Comparison of ENCODE assay signal across 14 cellular contexts in the genomic region with DNA sequence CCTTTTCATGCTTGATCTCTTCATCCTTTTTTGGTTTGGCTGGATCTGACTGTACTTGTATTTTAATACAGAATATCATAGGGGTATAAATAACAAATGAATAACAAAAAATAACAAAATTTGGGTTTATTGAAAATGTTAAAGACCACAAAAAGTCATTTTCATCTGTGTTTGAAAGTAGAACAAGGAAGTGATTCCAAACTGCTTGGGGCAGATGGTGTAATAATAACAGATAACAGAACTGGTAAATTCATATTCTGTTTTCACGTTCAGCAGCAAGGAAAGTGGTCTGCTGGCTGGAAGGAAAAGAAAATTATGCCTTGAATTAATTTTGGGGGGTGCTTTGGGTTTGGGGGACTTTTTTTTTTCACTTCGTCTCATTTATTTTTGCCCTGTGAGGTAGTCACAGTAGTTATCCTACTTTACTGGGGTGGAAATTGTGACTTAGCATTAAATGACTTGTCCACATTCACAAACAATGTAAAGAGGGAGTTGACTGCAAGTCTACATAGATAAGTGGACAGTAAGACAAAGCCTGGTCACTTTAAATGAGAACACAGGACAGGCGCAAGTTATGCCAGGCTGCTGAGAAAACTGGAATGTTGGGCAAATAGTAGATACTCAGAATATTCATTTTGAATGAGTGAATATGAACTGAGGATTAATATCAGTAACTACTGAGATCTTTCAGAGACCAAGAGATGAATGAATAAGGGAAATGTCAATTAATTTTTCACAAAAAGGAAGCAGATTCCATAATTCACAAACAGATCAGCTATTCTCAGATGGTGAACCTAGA.
DNase-seq lines count a peak whose midpoint lies in the region; ATAC-seq and TF ChIP-seq lines count a peak whose summit lies in the region.
"Had no signal": no experiment of that assay in that cellular context is flagged by ENCODE, and none has a peak within 500 bp of the region (broad histone marks: within the 10 kb centered on the region; RNA-seq: fewer than 3 reads in every experiment).

No MANE protein-coding gene starts in this region.

- H4K20me1 ChIP-seq in fibroblast of lung (ENCODE audit: control insufficient read depth, extremely low read depth, insufficient read depth, low read length), result no peaks in the 10 kb centered on the region

- H3K9me3 ChIP-seq in fibroblast of lung (ENCODE audit: control insufficient read depth, insufficient read depth, low read depth, low read length), result no peaks in the 10 kb centered on the region
- H3K9me3 ChIP-seq: thyroid gland had no signal

- in situ Hi-C loops in ACHN (cut with HindIII; ENCODE audit: low pct_ligation_motif_present, low pct_unique_long_range_greater_than_20kb, low sequenced_read_pairs), result no loop called here

- H3K27me3 ChIP-seq in ACC112 (ENCODE audit: insufficient read depth, low read length), result no peaks in the 10 kb centered on the region
- H3K27me3 ChIP-seq in fibroblast of lung (ENCODE audit: control insufficient read depth, insufficient read depth, low read length), result no peaks in the 10 kb centered on the region
- H3K27me3 ChIP-seq: thyroid gland had no signal

- peak overlapping the region; percentile 59 for H2AFZ ChIP-seq in ACC112 (ENCODE audit: low read length, unreplicated experiment)
- H2AFZ ChIP-seq in fibroblast of lung (ENCODE audit: low read length), result no peak overlapping the region

- DNase-seq in RPMI7951 (ENCODE audit: low read depth), result peak; percentile 61
- DNase-seq in fibroblast of lung (ENCODE audit: low read depth in 2 of 2), result peak in 1 of 2 donors; percentile 63
- no peak for DNase-seq in GDM1 (lab: John Stamatoyannopoulos, UW)
- no peak for DNase-seq in HUDEP-2 (lab: John Stamatoyannopoulos, UW; ENCODE audit: unreplicated experiment in 76 of 76)
- DNase-seq in ACHN, result no peak
- DNase-seq: activated CD4-positive, alpha-beta memory T cell treated with anti-CD3 and anti-CD28 coated beads for 36 hours; DMS153; NCI-H1105 treated with DMSO at 0.1 percent for 48 hours; NCI-H526 treated with DMSO at 0.1 percent for 48 hours; right cardiac atrium; thyroid gland had no signal

- peak; percentile 45 for ATAC-seq in HG02623 (IDR thresholded peaks at IDR 0.05; ENCODE audit: unreplicated experiment)
- no peak for ATAC-seq in GM19455 (IDR thresholded peaks at IDR 0.05; ENCODE audit: unreplicated experiment)
- ATAC-seq: right cardiac atrium had no signal

- H3K27ac ChIP-seq in ACC112 (ENCODE audit: low read depth, low read length) (peak overlapping the region; percentile 93), fibroblast of lung (ENCODE audit: insufficient read depth, low read length) (peak overlapping the region; percentile 76)
- H3K27ac ChIP-seq: thyroid gland had no signal

- H3K4me1 ChIP-seq in ACC112 (ENCODE audit: control insufficient read depth, insufficient read depth, low read length, unreplicated experiment) (peaks cover 24% of the 10 kb centered on the region), fibroblast of lung (ENCODE audit: control insufficient read depth, extremely low read depth, insufficient read depth, low read length) (peaks cover 12% of the 10 kb centered on the region)

- H3K36me3 ChIP-seq in ACC112 (ENCODE audit: insufficient read depth, low read length), result no peaks in the 10 kb centered on the region
- no peaks in the 10 kb centered on the region for H3K36me3 ChIP-seq in fibroblast of lung (ENCODE audit: control insufficient read depth, insufficient read depth, low read length)
- H3K36me3 ChIP-seq: thyroid gland had no signal

- H3K9ac ChIP-seq in fibroblast of lung (ENCODE audit: insufficient read depth, low read length), result no peak overlapping the region

- no peak for TF ChIP-seq CTCF in fibroblast of lung (conservative IDR thresholded peaks at IDR 0.05 in 1 of 2, IDR thresholded peaks at IDR 0.05 in 1 of 2; ENCODE audit: low read depth in 1 of 2, low read length in 2 of 2)

- peak overlapping the region; percentile 6 for H3K4me2 ChIP-seq in fibroblast of lung (ENCODE audit: extremely low read depth, insufficient read depth, low read length)

- peak overlapping the region; percentile 41; the same call in 1 of the 2 replicates for H3K4me3 ChIP-seq in ACC112 (ENCODE audit: low read depth, low read length)
- no peak overlapping the region for H3K4me3 ChIP-seq in fibroblast of lung (replicated peaks in 1 of 4; ENCODE audit: control extremely low read depth in 1 of 4, insufficient read depth in 1 of 4, low read depth in 3 of 4, low read length in 4 of 4)
- H3K4me3 ChIP-seq: thyroid gland had no signal

- H3K79me2 ChIP-seq in ACC112 (ENCODE audit: control insufficient read depth, insufficient read depth, low read length, unreplicated experiment), result no peaks in the 10 kb centered on the region
- H3K79me2 ChIP-seq in fibroblast of lung (ENCODE audit: control insufficient read depth, insufficient read depth, low read length), result no peaks in the 10 kb centered on the region
